21 cellular contexts compared by ENCODE assay signal in genomic region chr22:40919446-40919845, GRCh38. TPM values are rescaled to one million over a fixed set of nuclear protein-coding genes. Genes with fewer than 3 reads are reported as not detected.
DNase-seq lines count a peak whose midpoint lies in the region; ATAC-seq, FAIRE-seq and TF ChIP-seq lines count a peak whose summit lies in the region.
"Had no signal": no experiment of that assay in that cellular context is flagged by ENCODE, and none has a peak within 500 bp of the region (broad histone marks: within the 10 kb centered on the region; RNA-seq: fewer than 3 reads in every experiment).

No MANE protein-coding gene starts in this region.

- TF ChIP-seq CTCF in gastroesophageal sphincter (IDR thresholded peaks at IDR 0.05) (no peak), thoracic aorta (IDR thresholded peaks at IDR 0.05) (no peak), A673 (conservative IDR thresholded peaks at IDR 0.05; ENCODE audit: low read depth, low read length) (no peak)

- no peaks in the 10 kb centered on the region for H3K9me3 ChIP-seq in gastroesophageal sphincter
- no peaks in the 10 kb centered on the region for H3K9me3 ChIP-seq in thoracic aorta
- no peaks in the 10 kb centered on the region for H3K9me3 ChIP-seq in A673 (ENCODE audit: low read depth, low read length, poor library complexity, severe bottlenecking)
- H3K9me3 ChIP-seq: A549, Peyer's patch, SJSA1 had no signal

- 65 to 94% methylated on average over 4 to 5 of the region's 5 CpGs for WGBS in gastroesophageal sphincter (ENCODE audit: low coverage in 1 of 2), 2 donors

- H3K27me3 ChIP-seq in gastroesophageal sphincter = no peaks in the 10 kb centered on the region
- H3K27me3 ChIP-seq in thoracic aorta (replicated peaks; ENCODE audit: insufficient read depth) = no peaks in the 10 kb centered on the region
- no peaks in the 10 kb centered on the region for H3K27me3 ChIP-seq in A673 (replicated peaks; ENCODE audit: insufficient read depth, low read depth, low read length, poor library complexity)
- H3K27me3 ChIP-seq: Peyer's patch, SJSA1 had no signal

- H3K27ac ChIP-seq in gastroesophageal sphincter (no peak overlapping the region), thoracic aorta (peak overlapping the region; percentile 54 to 55), A673 (ENCODE audit: low read depth, low read length, poor library complexity, severe bottlenecking) (no peak overlapping the region)
- H3K27ac ChIP-seq: A549, Peyer's patch, SJSA1 had no signal

- intact Hi-C loops in A673 (cut with micrococcal nuclease; ENCODE audit: unreplicated experiment) = no loop called here

- BruUV-seq in A673 (replicated peaks; lab: Mats Ljungman, UMichigan) = no TSS peak

- TF ChIP-seq POLR2A in gastroesophageal sphincter (IDR thresholded peaks at IDR 0.05) (no peak), GM12892 (IDR thresholded peaks at IDR 0.05; ENCODE audit: low read depth, low read length) (no peak)

- ATAC-seq in gastroesophageal sphincter = peak; percentile 31
- peak; percentile 46 for ATAC-seq in thoracic aorta (ENCODE audit: insufficient number of reproducible peaks, low FRiP score, low read depth)
- ATAC-seq: A549 had no signal

- DNase-seq in EH (ENCODE audit: low read depth) = peak; percentile 4
- peak; percentile 10 for DNase-seq in amniotic epithelial cell (ENCODE audit: low read depth)
- DNase-seq in thoracic aorta (ENCODE audit: low spot score) = no peak
- no peak for DNase-seq in NCI-H2171 (lab: John Stamatoyannopoulos, UW)
- DNase-seq in GM12892 (ENCODE audit: insufficient read length) = no peak
- DNase-seq in A673 (ENCODE audit: low spot score) = no peak
- DNase-seq: AML-193; DMS79 treated with DMSO at 0.1 percent for 48 hours; KG1; NCI-H1105 treated with DMSO at 0.1 percent for 48 hours; NCI-H1694 treated with DMSO at 0.1 percent for 48 hours; NCI-H510A; NCI-H748 treated with DMSO at 0.1 percent for 48 hours; NK-92 treated with Interleukin-12 subunit alpha and Interleukin-12 subunit beta, amount 100 ng/mL, for 24 hours; Peyer's patch had no signal

- no peak overlapping the region for H3K4me3 ChIP-seq in gastroesophageal sphincter
- no peak overlapping the region for H3K4me3 ChIP-seq in thoracic aorta
- H3K4me3 ChIP-seq in A673 (ENCODE audit: low read depth, low read length, poor library complexity, severe bottlenecking) = no peak overlapping the region
- H3K4me3 ChIP-seq: A549, Peyer's patch, SJSA1 had no signal

- H3K4me1 ChIP-seq in gastroesophageal sphincter = peaks cover 0 to 6% (median 0%) of the 10 kb centered on the region in 3 donors
- peaks cover 5 to 12% of the 10 kb centered on the region in 2 donors for H3K4me1 ChIP-seq in thoracic aorta (ENCODE audit: control insufficient read depth in 1 of 2, low read depth in 2 of 2)
- no peaks in the 10 kb centered on the region for H3K4me1 ChIP-seq in A673 (ENCODE audit: insufficient read depth, low read length, poor library complexity, severe bottlenecking)
- H3K4me1 ChIP-seq: A549, SJSA1 had no signal

- TF ChIP-seq EP300 in gastroesophageal sphincter (IDR thresholded peaks at IDR 0.05) = no peak

- FAIRE-seq in GM12892 (lab: Jason Lieb, UNC) = no peak
- FAIRE-seq: A549 had no signal

- H3K36me3 ChIP-seq in gastroesophageal sphincter (peaks cover 0 to 91% of the 10 kb centered on the region in 2 donors), thoracic aorta (peaks cover 7% of the 10 kb centered on the region), A673 (ENCODE audit: insufficient read depth, low read length, poor library complexity, severe bottlenecking) (peaks cover 28% of the 10 kb centered on the region)

- POLR2A ChIA-PET in A673 (lab: Charles Lee; ENCODE audit: low non-redundant PET) = no interaction called here

- CTCF ChIA-PET in A673 (lab: Charles Lee) = interaction anchor here (0.7 kb wide), 1 partner anchor 485 kb away, joined by 4 read pairs; no protein-coding TSS in a partner anchor

RNA-seq across cellular contexts. Expression of gene RBX1, which starts 31.7 kb away (rescaled TPM):
- 10 to 100 TPM; 21.6 to 52.4 (median 38.8) TPM for total RNA-seq in gastroesophageal sphincter
- total RNA-seq in thoracic aorta = 10 to 100 TPM; 31.8 to 32.7 TPM
- 146 TPM for polyA plus RNA-seq in GM12892 (2012; ENCODE audit: missing spikeins)
- total RNA-seq in A673 (2021) = 82.3 and 83.9 TPM in 2 replicates

RNA-seq across cellular contexts. Expression of gene DNAJB7, which starts 57.5 kb away (rescaled TPM):
- total RNA-seq in gastroesophageal sphincter = not detected
- total RNA-seq in thoracic aorta = not detected
- polyA plus RNA-seq in GM12892 (2012; ENCODE audit: missing spikeins) = 0.45 TPM
- total RNA-seq in A673 (2021) = not detected in 2 replicates
- total RNA-seq: G401, H4, SJSA1 had no signal
- polyA plus RNA-seq: A549, CD14-positive monocyte had no signal

Comparison
In these comparisons a context has a peak if more than half of its experiments do, and no peak if none do; other contexts are left out.
1. DNase-seq: peak in EH (single experiment) and amniotic epithelial cell (single experiment); none in thoracic aorta (single experiment), NCI-H2171 (single experiment), GM12892 (single experiment) and A673 (single experiment).
2. H3K27ac ChIP-seq: peak in thoracic aorta (2 of 2); none in gastroesophageal sphincter (0 of 4) and A673 (single experiment).